In genomic region chr4:7774301-7775019, GRCh38 we compare ENCODE assay signal across 16 cellular contexts.
"Had no signal": no experiment of that assay in that cellular context is flagged by ENCODE, and none has a peak within 500 bp of the region (broad histone marks: within the 10 kb centered on the region; RNA-seq: fewer than 3 reads in every experiment).

No MANE protein-coding gene starts in this region.

- DNase-seq: activated CD4-positive, alpha-beta T cell treated with anti-CD3 and anti-CD28 coated beads, Interleukin-2, amount 50 U/mL, for 1 hour; activated naive CD4-positive, alpha-beta T cell treated with anti-CD3 and anti-CD28 coated beads for 36 hours; activated naive CD8-positive, alpha-beta T cell treated with anti-CD3 and anti-CD28 coated beads, Interleukin-2, amount 50 U/mL, for 24 hours; esophagus squamous epithelium; left ventricle myocardium superior; mesendoderm; stimulated activated CD4-positive, alpha-beta T cell treated with anti-CD3 and anti-CD28 coated beads, Interleukin-2, amount 100 ng/mL, for 48 hours; SW 1271; T-helper 9 cell had no signal

- FAIRE-seq: bronchial epithelial cell, colon had no signal

- H3K4me3 ChIP-seq: esophagus squamous epithelium, tibial artery, vagina had no signal

- H3K27me3 ChIP-seq: esophagus squamous epithelium, tibial artery, vagina had no signal

- H3K4me1 ChIP-seq: parathyroid adenoma, vagina had no signal

- H3K36me3 Mint-ChIP-seq: stimulated activated memory B cell treated with anti-CD40 and anti-IgM and Interleukin-4, amounts not matched to agents 10 μg/mL and 1 μg/mL and 100 μg/mL, for 72 hours had no signal

- H3K9ac ChIP-seq: parathyroid adenoma had no signal

- ATAC-seq: activated CD4-positive, CD25-positive, alpha-beta regulatory T cell treated with anti-CD3 and anti-CD28 coated beads, Interleukin-2, amount 50 U/mL, for 24 hours; activated naive CD8-positive, alpha-beta T cell treated with anti-CD3 and anti-CD28 coated beads, Interleukin-2, amount 50 U/mL, for 24 hours; left ventricle myocardium superior; stimulated activated memory B cell treated with anti-CD40 and anti-IgM and Interleukin-4, amounts not matched to agents 10 μg/mL and 1 μg/mL and 100 μg/mL, for 72 hours had no signal

- H3K27me3 Mint-ChIP-seq: activated naive CD8-positive, alpha-beta T cell treated with anti-CD3 and anti-CD28 coated beads, Interleukin-2, amount 50 U/mL, for 24 hours had no signal

- H3K9me3 Mint-ChIP-seq: activated naive CD4-positive, alpha-beta T cell treated with anti-CD3 and anti-CD28 coated beads for 36 hours; activated naive CD8-positive, alpha-beta T cell treated with anti-CD3 and anti-CD28 coated beads, Interleukin-2, amount 50 U/mL, for 24 hours; stimulated activated memory B cell treated with anti-CD40 and anti-IgM and Interleukin-4, amounts not matched to agents 10 μg/mL and 1 μg/mL and 100 μg/mL, for 72 hours had no signal

- H3K4me3 Mint-ChIP-seq: activated naive CD4-positive, alpha-beta T cell treated with anti-CD3 and anti-CD28 coated beads for 36 hours; activated naive CD8-positive, alpha-beta T cell treated with anti-CD3 and anti-CD28 coated beads, Interleukin-2, amount 50 U/mL, for 24 hours; stimulated activated memory B cell treated with anti-CD40 and anti-IgM and Interleukin-4, amounts not matched to agents 10 μg/mL and 1 μg/mL and 100 μg/mL, for 72 hours had no signal

- H3K27ac Mint-ChIP-seq: activated naive CD4-positive, alpha-beta T cell treated with anti-CD3 and anti-CD28 coated beads for 36 hours; activated naive CD8-positive, alpha-beta T cell treated with anti-CD3 and anti-CD28 coated beads, Interleukin-2, amount 50 U/mL, for 24 hours; stimulated activated memory B cell treated with anti-CD40 and anti-IgM and Interleukin-4, amounts not matched to agents 10 μg/mL and 1 μg/mL and 100 μg/mL, for 72 hours had no signal

- H3K27ac ChIP-seq: esophagus squamous epithelium, parathyroid adenoma, tibial artery, vagina had no signal

- H3K9me3 ChIP-seq: esophagus squamous epithelium, tibial artery, vagina had no signal
